In the genomic region with DNA sequence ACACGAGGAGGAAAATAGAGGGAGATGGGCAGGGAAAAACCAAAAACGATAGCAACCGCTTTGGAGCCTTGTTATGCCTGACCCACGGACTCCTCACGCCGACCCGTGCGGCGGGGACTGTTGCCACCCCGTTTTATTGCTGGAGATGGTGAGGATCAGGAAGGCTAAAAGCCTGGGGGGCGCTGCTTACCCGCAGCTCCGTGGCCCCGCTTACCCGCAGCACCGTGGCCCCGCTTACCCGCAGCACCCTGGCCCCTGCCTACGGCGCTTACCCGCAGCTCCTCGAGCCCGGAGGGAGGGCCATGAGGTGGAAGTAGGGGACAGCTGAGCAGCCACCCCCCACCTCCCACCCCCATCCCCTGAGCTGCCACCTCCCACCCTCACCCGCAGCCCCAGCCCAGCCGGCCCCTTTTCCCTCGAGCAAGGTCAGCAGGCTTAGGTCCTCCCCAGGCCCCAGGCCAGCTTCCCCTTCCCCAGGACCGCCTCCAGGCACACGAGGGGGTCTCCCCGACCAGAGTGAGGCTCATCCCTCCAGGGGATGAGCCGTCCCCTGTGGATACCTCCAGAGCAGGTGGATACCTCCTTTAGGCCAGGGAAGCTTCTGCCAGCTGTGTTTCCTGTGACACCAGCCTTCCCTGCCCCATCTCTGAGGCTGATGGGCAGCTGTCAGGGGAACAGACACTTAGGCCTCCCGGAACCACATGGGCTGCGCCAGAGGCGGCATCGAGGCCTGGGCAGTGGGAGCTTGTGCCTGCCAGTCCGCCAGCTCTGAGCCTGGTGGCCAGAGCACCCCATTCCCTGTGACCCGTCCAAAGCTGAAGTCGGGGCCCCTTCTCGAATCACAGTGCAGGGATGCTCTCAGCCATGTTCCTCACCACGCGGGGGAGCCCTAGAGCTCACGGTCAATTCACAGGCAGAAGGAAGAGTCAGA, we compare ENCODE assay signal across 8 cellular contexts.
DNase-seq lines count a peak whose midpoint lies in the region; ATAC-seq and TF ChIP-seq lines count a peak whose summit lies in the region.

No MANE protein-coding gene starts in this region.

- no peak overlapping the region for H3K27ac ChIP-seq in WERI-Rb-1
- H3K27ac ChIP-seq in lower lobe of right lung, result no peak overlapping the region

- intact Hi-C loops in lower lobe of right lung (cut with DNase I), result loop anchor here (5.0 kb wide), 1 partner anchor 76 kb away; no protein-coding TSS in a partner anchor

- no peaks in the 10 kb centered on the region for H3K36me3 ChIP-seq in WERI-Rb-1
- no peaks in the 10 kb centered on the region for H3K36me3 ChIP-seq in lower lobe of right lung

- peak; percentile 61 for TF ChIP-seq RAD21 in Ishikawa (IDR thresholded peaks at IDR 0.05; ENCODE audit: low read depth)

- H3K4me1 ChIP-seq in lower lobe of right lung, result peaks cover 14% of the 10 kb centered on the region

- H3K4me3 ChIP-seq in WERI-Rb-1 (ENCODE audit: low read depth, low read length) (no peak overlapping the region), lower lobe of right lung (peak overlapping the region; percentile 30)

- TF ChIP-seq EP300 in Ishikawa (IDR thresholded peaks at IDR 0.05; ENCODE audit: borderline replicate concordance), result no peak

- in situ Hi-C loops in Caki2 (cut with HindIII; ENCODE audit: low pct_unique_long_range_greater_than_20kb, low sequenced_read_pairs) (no loop called here), T47D (cut with HindIII; ENCODE audit: low pct_unique_long_range_greater_than_20kb, low sequenced_read_pairs) (no loop called here)

- H3K9me3 ChIP-seq in WERI-Rb-1 (ENCODE audit: severe bottlenecking) (no peaks in the 10 kb centered on the region), lower lobe of right lung (no peaks in the 10 kb centered on the region)

- ATAC-seq in lower lobe of right lung, result peak; percentile 79 to 81

- DNase-seq in Caki2 (ENCODE audit: low read depth) (peak; percentile 32), WERI-Rb-1 (peak; percentile 66), T47D (ENCODE audit: low read depth in 1 of 2, low spot score in 1 of 2) (peak; percentile 79 to 81), lower lobe of right lung (peak; percentile 77), NCI-H1930 (lab: John Stamatoyannopoulos, UW) (no peak), NCI-H510A (lab: John Stamatoyannopoulos, UW) (no peak)
- DNase-seq in stimulated activated CD8-positive, alpha-beta memory T cell treated with anti-CD3 and anti-CD28 coated beads, Interleukin-15, amount 100 ng/mL, for 4 hours (ENCODE audit: low read depth in 2 of 2), result peak; percentile 43 to 47

- TF ChIP-seq CTCF in WERI-Rb-1 (IDR thresholded peaks at IDR 0.05; ENCODE audit: low read depth, low read length) (peak; percentile 66), lower lobe of right lung (IDR thresholded peaks at IDR 0.05) (peak; percentile 66)

- H3K27me3 ChIP-seq in WERI-Rb-1 (ENCODE audit: insufficient read depth, low read depth, severe bottlenecking) (no peaks in the 10 kb centered on the region), lower lobe of right lung (ENCODE audit: low read depth) (peaks cover 51% of the 10 kb centered on the region)

TF ChIP-seq in Ishikawa, 13 proteins besides CTCF, POLR2A, EP300 and RAD21:
- TF ChIP-seq ZBTB7A (IDR thresholded peaks at IDR 0.05; ENCODE audit: low read depth), result no peak
- TF ChIP-seq, protein P1, sequence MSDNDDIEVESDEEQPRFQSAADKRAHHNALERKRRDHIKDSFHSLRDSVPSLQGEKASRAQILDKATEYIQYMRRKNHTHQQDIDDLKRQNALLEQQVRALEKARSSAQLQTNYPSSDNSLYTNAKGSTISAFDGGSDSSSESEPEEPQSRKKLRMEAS (IDR thresholded peaks at IDR 0.05), result no peak
- no peak for TF ChIP-seq TAF1 (IDR thresholded peaks at IDR 0.05; ENCODE audit: low read depth)
- TF ChIP-seq, protein P2, sequence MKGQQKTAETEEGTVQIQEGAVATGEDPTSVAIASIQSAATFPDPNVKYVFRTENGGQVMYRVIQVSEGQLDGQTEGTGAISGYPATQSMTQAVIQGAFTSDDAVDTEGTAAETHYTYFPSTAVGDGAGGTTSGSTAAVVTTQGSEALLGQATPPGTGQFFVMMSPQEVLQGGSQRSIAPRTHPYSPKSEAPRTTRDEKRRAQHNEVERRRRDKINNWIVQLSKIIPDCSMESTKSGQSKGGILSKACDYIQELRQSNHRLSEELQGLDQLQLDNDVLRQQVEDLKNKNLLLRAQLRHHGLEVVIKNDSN (IDR thresholded peaks at IDR 0.05), result no peak
- no peak for TF ChIP-seq CREB1 (IDR thresholded peaks at IDR 0.05; ENCODE audit: low read depth)
- no peak for TF ChIP-seq TCF12 (IDR thresholded peaks at IDR 0.05; ENCODE audit: low read depth)
- no peak for TF ChIP-seq NFIC (IDR thresholded peaks at IDR 0.05)

Comparison
In these comparisons a context has a peak if more than half of its experiments do, and no peak if none do; other contexts are left out.
1. DNase-seq: peak in Caki2 (single experiment), WERI-Rb-1 (single experiment), T47D (2 of 2), lower lobe of right lung (single experiment) and stimulated activated CD8-positive, alpha-beta memory T cell treated with anti-CD3 and anti-CD28 coated beads, Interleukin-15, amount 100 ng/mL, for 4 hours (2 of 2); none in NCI-H1930 (0 of 2) and NCI-H510A (single experiment).